1 cellular context compared by ENCODE assay signal in genomic region chr5:158162479-158162878, GRCh38.
TF ChIP-seq lines count a peak whose summit lies in the region.

No MANE protein-coding gene starts in this region.

TF ChIP-seq in HEK293, 187 proteins besides CTCF, POLR2A, EP300 and RAD21 (continued from another document):
- TF ChIP-seq ZBTB26 (tag by site-specific recombination; optimal IDR thresholded peaks at IDR 0.05) (no peak), ZNF510 (tag by site-specific recombination; IDR thresholded peaks at IDR 0.05; ENCODE audit: insufficient replicate concordance) (no peak), ZNF76 (tag by site-specific recombination; IDR thresholded peaks at IDR 0.05; ENCODE audit: borderline replicate concordance, low read depth) (no peak), PRDM10 (tag by site-specific recombination; IDR thresholded peaks at IDR 0.05) (0 out of 2 replicates have a peak, but pooled peaks have one; percentile 19), ZNF10 (tag by site-specific recombination; IDR thresholded peaks at IDR 0.05) (no peak), ZNF639 (tag by site-specific recombination; IDR thresholded peaks at IDR 0.05) (no peak), ZNF169 (tag by site-specific recombination; IDR thresholded peaks at IDR 0.05) (no peak), ZNF677 (tag by site-specific recombination; IDR thresholded peaks at IDR 0.05) (no peak), ZNF473 (tag by site-specific recombination; IDR thresholded peaks at IDR 0.05) (no peak), ZNF394 (tag by site-specific recombination; IDR thresholded peaks at IDR 0.05; ENCODE audit: borderline replicate concordance) (no peak), ZNF23 (tag by site-specific recombination; IDR thresholded peaks at IDR 0.05; ENCODE audit: borderline replicate concordance) (no peak), ZNF837 (tag by site-specific recombination; IDR thresholded peaks at IDR 0.05) (no peak), ZNF692 (tag by site-specific recombination; IDR thresholded peaks at IDR 0.05) (no peak), ZNF26 (tag by site-specific recombination; IDR thresholded peaks at IDR 0.05) (no peak), TSHZ1 (tag by site-specific recombination; IDR thresholded peaks at IDR 0.05; ENCODE audit: borderline replicate concordance) (no peak), FEZF1 (tag by site-specific recombination; IDR thresholded peaks at IDR 0.05) (peak; percentile 51), ZNF600 (tag by site-specific recombination; IDR thresholded peaks at IDR 0.05) (no peak), IKZF3 (tag by site-specific recombination; IDR thresholded peaks at IDR 0.05) (no peak), ZNF19 (tag by site-specific recombination; IDR thresholded peaks at IDR 0.05; ENCODE audit: low read depth) (no peak), ZBTB8A (tag by site-specific recombination; IDR thresholded peaks at IDR 0.05) (peak; percentile 49)
